ENCODE assay signal across 8 cellular contexts in genomic region chr20:34559311-34560140, GRCh38. TPM values are rescaled to one million over a fixed set of nuclear protein-coding genes. Genes with fewer than 3 reads are reported as not detected.
DNase-seq lines count a peak whose midpoint lies in the region; ATAC-seq and TF ChIP-seq lines count a peak whose summit lies in the region.

No MANE protein-coding gene starts in this region.

- H3K27ac Mint-ChIP-seq in naive B cell: peak overlapping the region; percentile 60 to 98 (median 94)

- peak; percentile 8 for TF ChIP-seq CTCF in cardiac muscle cell (IDR thresholded peaks at IDR 0.05; ENCODE audit: low read depth, low read length)

- no peaks in the 10 kb centered on the region for H3K36me3 Mint-ChIP-seq in naive B cell

- H3K27ac ChIP-seq in cardiac muscle cell: no peak overlapping the region
- peak overlapping the region; percentile 88 for H3K27ac ChIP-seq in urinary bladder (ENCODE audit: low read depth)

- no peaks in the 10 kb centered on the region for H3K36me3 ChIP-seq in cardiac muscle cell
- H3K36me3 ChIP-seq in urinary bladder (ENCODE audit: insufficient read depth): no peaks in the 10 kb centered on the region

- H3K4me3 ChIP-seq in cardiac muscle cell: peak overlapping the region; percentile 39
- peak overlapping the region; percentile 68 for H3K4me3 ChIP-seq in urinary bladder (ENCODE audit: low read depth, low read length)

- no peaks in the 10 kb centered on the region for H3K9me3 Mint-ChIP-seq in naive B cell

- H3K27me3 Mint-ChIP-seq in naive B cell: no peaks in the 10 kb centered on the region

- WGBS in urinary bladder: 29% methylated on average over 43 of the region's 43 CpGs

- peaks cover 14 to 27% (median 20%) of the 10 kb centered on the region in 3 donors for H3K4me1 Mint-ChIP-seq in naive B cell

- intact Hi-C loops in cardiac septum (cut with DNase I): no loop called here

- no peaks in the 10 kb centered on the region for H3K27me3 ChIP-seq in cardiac muscle cell

- no peaks in the 10 kb centered on the region for H3K9me3 ChIP-seq in cardiac muscle cell (ENCODE audit: low read depth)

- H3K4me1 ChIP-seq in cardiac muscle cell (ENCODE audit: low read depth) (no peaks in the 10 kb centered on the region), urinary bladder (ENCODE audit: insufficient read depth) (no peaks in the 10 kb centered on the region)

- DNase-seq in cardiac muscle cell (ENCODE audit: low read depth in 1 of 2, low spot score in 1 of 2) (peak in 1 of 2 donors; percentile 26), cardiac septum (ENCODE audit: low spot score) (no peak), naive B cell (no peak), NCI-H1417 treated with DMSO at 0.1 percent for 48 hours (lab: John Stamatoyannopoulos, UW) (no peak), NCI-H2196 treated with DMSO at 0.1 percent for 48 hours (lab: John Stamatoyannopoulos, UW; ENCODE audit: unreplicated experiment) (no peak)
- DNase-seq in effector CD8-positive, alpha-beta T cell (lab: John Stamatoyannopoulos, UW): peak; percentile 16

- peak overlapping the region; percentile 55 to 87 (median 74) for H3K4me3 Mint-ChIP-seq in naive B cell

- ATAC-seq in naive B cell (ENCODE audit: low read depth in 2 of 2) (no peak), GM18870 (IDR thresholded peaks at IDR 0.05; ENCODE audit: unreplicated experiment) (no peak)

RNA-seq across cellular contexts. Expression of gene MAP1LC3A, which starts 1.0 kb away (rescaled TPM):
- 24.3 and 38.7 TPM in 2 replicates for total RNA-seq in cardiac muscle cell
- 29.7 and 54.0 TPM in 2 replicates for polyA plus RNA-seq in cardiac muscle cell
- total RNA-seq in cardiac septum: 61.0 TPM
- polyA plus RNA-seq in naive B cell (ENCODE audit: low read depth in 6 of 6): 1 to 10 TPM in 4 of 6 donors, under 1 TPM in 2; 0.49 to 3.5 (median 1.8) TPM
- 11.4 TPM for total RNA-seq in urinary bladder
- 88.4 TPM for polyA plus RNA-seq in urinary bladder

RNA-seq across cellular contexts. Expression of gene DYNLRB1, which starts 43.3 kb away (rescaled TPM):
- 132 and 155 TPM in 2 replicates for total RNA-seq in cardiac muscle cell
- 288 and 330 TPM in 2 replicates for polyA plus RNA-seq in cardiac muscle cell
- 157 TPM for total RNA-seq in cardiac septum
- 100 to 1,000 TPM; 216 to 265 (median 253) TPM for polyA plus RNA-seq in naive B cell (ENCODE audit: low read depth in 6 of 6)
- total RNA-seq in urinary bladder: 36.2 TPM
- 248 TPM for polyA plus RNA-seq in urinary bladder
